21 cellular contexts compared by ENCODE assay signal in the genomic region with DNA sequence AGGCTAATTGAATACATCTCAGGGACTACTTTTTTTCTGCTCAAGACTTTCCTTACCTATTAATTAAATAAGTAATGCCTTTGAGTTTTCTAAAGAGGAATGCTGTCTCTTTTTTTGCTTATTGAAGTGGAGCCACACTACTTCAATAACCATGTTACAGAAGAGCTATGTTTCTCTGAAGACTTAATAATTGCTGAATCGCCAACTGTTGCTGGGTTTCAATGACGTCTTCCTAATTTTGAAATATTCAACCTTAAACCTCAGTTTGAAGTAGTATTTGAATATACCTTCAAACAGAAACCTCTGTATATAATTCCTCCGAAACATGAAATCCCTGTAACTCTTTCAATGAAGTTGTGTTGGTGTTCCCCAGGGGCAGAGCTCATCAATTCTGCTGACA. TPM values are rescaled to one million over a fixed set of nuclear protein-coding genes. Genes with fewer than 3 reads are reported as not detected.
DNase-seq lines count a peak whose midpoint lies in the region; ATAC-seq, FAIRE-seq and TF ChIP-seq lines count a peak whose summit lies in the region.
"Had no signal": no experiment of that assay in that cellular context is flagged by ENCODE, and none has a peak within 500 bp of the region (broad histone marks: within the 10 kb centered on the region; RNA-seq: fewer than 3 reads in every experiment).

No MANE protein-coding gene starts in this region.

- H3K18ac ChIP-seq in IMR-90 (ENCODE audit: low read depth, low read length), result no peak overlapping the region
- no peak overlapping the region for H3K18ac ChIP-seq in neuronal stem cell (ENCODE audit: low read length)

- TF ChIP-seq CTCF in A549 (IDR thresholded peaks at IDR 0.05) (no peak), IMR-90 (conservative IDR thresholded peaks at IDR 0.05; ENCODE audit: low read depth, low read length) (no peak)

- CTCF ChIA-PET in A549 (lab: Yijun Ruan, JAX), result no interaction called here
- CTCF ChIA-PET in IMR-90 (lab: Yijun Ruan, JAX), result no interaction called here

- H3K56ac ChIP-seq in IMR-90 (ENCODE audit: extremely low read depth, insufficient read depth, low read length), result no peak overlapping the region

- H3K4me1 ChIP-seq in A549, result no peaks in the 10 kb centered on the region
- no peaks in the 10 kb centered on the region for H3K4me1 ChIP-seq in IMR-90 (ENCODE audit: control insufficient read depth, insufficient read depth, low read length)
- peaks cover 0 to 9% of the 10 kb centered on the region in 2 donors for H3K4me1 ChIP-seq in neuronal stem cell (ENCODE audit: control insufficient read depth in 2 of 2, insufficient read depth in 1 of 2, low read depth in 1 of 2, low read length in 2 of 2)
- H3K4me1 ChIP-seq: BLaER1 treated with 17β-estradiol and CSF1 and Interleukin-3, amounts not matched to agents 10 nM and 100 nM; Caco-2 had no signal

- no peak overlapping the region for H3K4me2 ChIP-seq in A549
- H3K4me2 ChIP-seq in IMR-90 (ENCODE audit: low read depth, low read length), result no peak overlapping the region
- H3K4me2 ChIP-seq in neuronal stem cell (ENCODE audit: insufficient read depth, low read length, poor library complexity, severe bottlenecking), result no peak overlapping the region
- H3K4me2 ChIP-seq: BLaER1 treated with 17β-estradiol and CSF1 and Interleukin-3, amounts not matched to agents 10 nM and 100 nM had no signal

- no peak overlapping the region for H3K23ac ChIP-seq in IMR-90 (ENCODE audit: low read depth, low read length)
- H3K23ac ChIP-seq in neuronal stem cell (ENCODE audit: low read depth, low read length, poor library complexity), result no peak overlapping the region

- H4K8ac ChIP-seq in IMR-90 (ENCODE audit: low read depth in 2 of 2, low read length in 2 of 2), result no peak overlapping the region
- no peak overlapping the region for H4K8ac ChIP-seq in neuronal stem cell (ENCODE audit: low read depth, low read length)

- H2BK5ac ChIP-seq in IMR-90 (ENCODE audit: low read depth, low read length, poor library complexity, severe bottlenecking) (no peak overlapping the region), neuronal stem cell (ENCODE audit: low read length) (no peak overlapping the region)

- no peaks in the 10 kb centered on the region for H3K9me1 ChIP-seq in IMR-90 (ENCODE audit: insufficient read depth, low read length)

- H3K27me3 ChIP-seq in IMR-90 (ENCODE audit: control insufficient read depth, insufficient read depth, low read length) (no peaks in the 10 kb centered on the region), neuronal stem cell (ENCODE audit: control insufficient read depth in 3 of 3, insufficient read depth in 3 of 3, low read depth in 1 of 3, low read length in 3 of 3) (no peaks in the 10 kb centered on the region)
- H3K27me3 ChIP-seq: BLaER1 treated with 17β-estradiol and CSF1 and Interleukin-3, amounts not matched to agents 10 nM and 100 nM had no signal

- dilution Hi-C loops in IMR-90 (cut with HindIII; ENCODE audit: low sequenced_read_pairs, unreplicated experiment), result no loop called here

- H2AFZ ChIP-seq in IMR-90 (replicated peaks; ENCODE audit: low read length, poor library complexity), result no peak overlapping the region
- peak overlapping the region; percentile 18 for H2AFZ ChIP-seq in neuronal stem cell (ENCODE audit: low read length)

- H3K79me1 ChIP-seq in IMR-90 (ENCODE audit: low read depth in 1 of 2, low read length in 2 of 2) (no peaks in the 10 kb centered on the region), neuronal stem cell (ENCODE audit: low read depth, low read length) (no peaks in the 10 kb centered on the region)

- H2BK12ac ChIP-seq in neuronal stem cell (ENCODE audit: low read length), result no peak overlapping the region

- no peaks in the 10 kb centered on the region for H3K36me3 ChIP-seq in IMR-90 (ENCODE audit: control insufficient read depth, insufficient read depth, low read length)
- no peaks in the 10 kb centered on the region for H3K36me3 ChIP-seq in SK-N-MC (ENCODE audit: insufficient read depth, low read length)
- no peaks in the 10 kb centered on the region for H3K36me3 ChIP-seq in neuronal stem cell (replicated peaks in 1 of 2; ENCODE audit: control insufficient read depth in 2 of 2, insufficient read depth in 2 of 2, low read length in 2 of 2)
- H3K36me3 ChIP-seq: BLaER1 treated with 17β-estradiol and CSF1 and Interleukin-3, amounts not matched to agents 10 nM and 100 nM had no signal

- no peak overlapping the region for H2BK20ac ChIP-seq in IMR-90 (ENCODE audit: low read depth, low read length)

- no peak overlapping the region for H2BK15ac ChIP-seq in IMR-90 (ENCODE audit: low read depth, low read length)
- H2BK15ac ChIP-seq in neuronal stem cell (ENCODE audit: low read length), result no peak overlapping the region

- no peak overlapping the region for H4K91ac ChIP-seq in IMR-90 (ENCODE audit: insufficient read depth, low read depth, low read length)
- H4K91ac ChIP-seq in neuronal stem cell (ENCODE audit: low read depth, low read length, poor library complexity), result no peak overlapping the region

- no peaks in the 10 kb centered on the region for H3K9me3 ChIP-seq in A549
- no peaks in the 10 kb centered on the region for H3K9me3 ChIP-seq in IMR-90 (ENCODE audit: control insufficient read depth, insufficient read depth, low read length)
- no peaks in the 10 kb centered on the region for H3K9me3 ChIP-seq in SK-N-MC (ENCODE audit: low read depth, low read length)
- H3K9me3 ChIP-seq in neuronal stem cell (replicated peaks in 1 of 2; ENCODE audit: control insufficient read depth in 2 of 2, insufficient read depth in 1 of 2, low read depth in 1 of 2, low read length in 2 of 2), result no peaks in the 10 kb centered on the region
- H3K9me3 ChIP-seq: BLaER1 treated with 17β-estradiol and CSF1 and Interleukin-3, amounts not matched to agents 10 nM and 100 nM; Caco-2 had no signal

- in situ Hi-C loops in IMR-90 (cut with MboI; ENCODE audit: low sequenced_read_pairs), result no loop called here

- H4K5ac ChIP-seq in IMR-90 (ENCODE audit: low read depth, low read length), result no peak overlapping the region

- POLR2A ChIA-PET in A549 (lab: Yijun Ruan, JAX) (no interaction called here), IMR-90 (lab: Charles Lee; ENCODE audit: unreplicated experiment) (no interaction called here)

- intact Hi-C loops in IMR-90 (cut with micrococcal nuclease), result no loop called here

- H2AK5ac ChIP-seq in IMR-90 (ENCODE audit: low read depth, low read length) (no peak overlapping the region), neuronal stem cell (ENCODE audit: low read depth, low read length) (no peak overlapping the region)

- H3K4me3 ChIP-seq in A549, result no peak overlapping the region
- no peak overlapping the region for H3K4me3 ChIP-seq in IMR-90 (ENCODE audit: insufficient read depth, low read depth, low read length)
- H3K4me3 ChIP-seq in SK-N-MC, result 0 out of 2 replicates have a peak overlapping the region, but pooled peaks have one; percentile 7
- H3K4me3 ChIP-seq in neuronal stem cell (ENCODE audit: low read length in 2 of 2), result no peak overlapping the region
- H3K4me3 ChIP-seq: BLaER1 treated with 17β-estradiol and CSF1 and Interleukin-3, amounts not matched to agents 10 nM and 100 nM had no signal

- H3K27ac ChIP-seq in A549, result no peak overlapping the region
- no peak overlapping the region for H3K27ac ChIP-seq in IMR-90 (ENCODE audit: insufficient read depth, low read length)
- no peak overlapping the region for H3K27ac ChIP-seq in SK-N-MC
- no peak overlapping the region for H3K27ac ChIP-seq in neuronal stem cell (replicated peaks; ENCODE audit: low read length)
- H3K27ac ChIP-seq: BLaER1 treated with 17β-estradiol and CSF1 and Interleukin-3, amounts not matched to agents 10 nM and 100 nM; C4-2B had no signal

- no peak overlapping the region for H2AK9ac ChIP-seq in IMR-90 (replicated peaks; ENCODE audit: low read depth, low read length, poor library complexity)

- H3K14ac ChIP-seq in IMR-90 (replicated peaks; ENCODE audit: low read depth, low read length) (no peak overlapping the region), neuronal stem cell (ENCODE audit: low read length) (no peak overlapping the region)

- ATAC-seq in A549, result no peak
- ATAC-seq in IMR-90 (ENCODE audit: low read depth), result no peak
- no peak for ATAC-seq in GM19455 (IDR thresholded peaks at IDR 0.05; ENCODE audit: unreplicated experiment)
- ATAC-seq in HG03039 (IDR thresholded peaks at IDR 0.05; ENCODE audit: unreplicated experiment), result no peak
- ATAC-seq: CD8-positive, alpha-beta T cell had no signal

- FAIRE-seq in A549 (lab: Jason Lieb, UNC) (no peak), frontal cortex (lab: Jason Lieb, UNC) (no peak)
- FAIRE-seq: A204.1, D721Med, GM12891, GM18507 had no signal

- H3K9ac ChIP-seq in IMR-90 (ENCODE audit: low read depth, low read length) (no peak overlapping the region), SK-N-MC (ENCODE audit: insufficient read length) (no peak overlapping the region), neuronal stem cell (ENCODE audit: low read depth, low read length, poor library complexity) (no peak overlapping the region)
- H3K9ac ChIP-seq: BLaER1 treated with 17β-estradiol and CSF1 and Interleukin-3, amounts not matched to agents 10 nM and 100 nM had no signal

- 81% methylated on average over 3 of the region's 3 CpGs for WGBS in A549 (ENCODE audit: missing lambda C conversion rate)
- WGBS in IMR-90 (ENCODE audit: extremely low coverage in 2 of 2, insufficient read length in 1 of 2), 2 experiments, result no CpG with 5 or more reads among the region's 3 CpGs
- no CpG with 5 or more reads among the region's 3 CpGs for WGBS in neuronal stem cell (ENCODE audit: extremely low coverage in 2 of 2, insufficient read length in 2 of 2, insufficient replicate concordance in 1 of 2), 2 donors

- DNase-seq in A549 (ENCODE audit: low read depth in 1 of 2, low spot score in 1 of 2) (no peak), IMR-90 (no peak), SK-N-MC (ENCODE audit: low read depth, low spot score) (no peak), neuronal stem cell (ENCODE audit: low spot score) (no peak), frontal cortex (ENCODE audit: low spot score in 2 of 2) (no peak)
- DNase-seq: 8988T; AML-193; Caco-2; Calu3; CD4-positive, alpha-beta T cell; CD8-positive, alpha-beta T cell; DMS79 treated with DMSO at 0.1 percent for 48 hours; GF-D8 had no signal

- H4K20me1 ChIP-seq in IMR-90 (ENCODE audit: insufficient read depth, low read length), result no peaks in the 10 kb centered on the region
- H4K20me1 ChIP-seq: BLaER1 treated with 17β-estradiol and CSF1 and Interleukin-3, amounts not matched to agents 10 nM and 100 nM had no signal

- no TSS peak for BruUV-seq in IMR-90 (replicated peaks; lab: Mats Ljungman, UMichigan)

- H3K4ac ChIP-seq in IMR-90 (ENCODE audit: low read depth, low read length) (no peak overlapping the region), neuronal stem cell (ENCODE audit: low read length) (no peak overlapping the region)

- TF ChIP-seq EP300 in A549 (IDR thresholded peaks at IDR 0.05), result no peak

- TF ChIP-seq RAD21 in A549 (conservative IDR thresholded peaks at IDR 0.05 in 1 of 2, IDR thresholded peaks at IDR 0.05 in 1 of 2), result no peak
- no peak for TF ChIP-seq RAD21 in IMR-90 (IDR thresholded peaks at IDR 0.05; ENCODE audit: low read length)

- no peak for TF ChIP-seq POLR2A in A549 (IDR thresholded peaks at IDR 0.05; ENCODE audit: low read length)
- no peak for TF ChIP-seq POLR2A in IMR-90 (IDR thresholded peaks at IDR 0.05; ENCODE audit: low read depth, low read length)

- H2BK120ac ChIP-seq in IMR-90 (ENCODE audit: low read depth, low read length) (no peak overlapping the region), neuronal stem cell (ENCODE audit: low read depth, low read length) (no peak overlapping the region)

RNA-seq across cellular contexts. Expression of a gene that starts 21.0 kb away (rescaled TPM):
- 5.1 and 6.2 TPM in 2 replicates for polyA plus RNA-seq in A549 (2011; rRNA removed)
- 0.49 and 0.62 TPM in 2 replicates for polyA plus RNA-seq in A549 (2012; cell fraction: cytosol; rRNA removed)
- polyA plus RNA-seq in A549 (2012; cell fraction: nucleus; rRNA removed), result 0.64 and 0.93 TPM in 2 replicates
- 2.5 to 3.1 TPM (median 3.1 TPM) in 3 replicates for polyA plus RNA-seq in A549 (2017; fragmentation: RNase III; extraction: RNeasy Plus Mini Kit Qiagen cat#74134 plus additional on column Dnase treatment)
- polyA minus RNA-seq in A549 (2011; rRNA and poly(A)+ RNA removed), result 0.92 and 1.1 TPM in 2 replicates
- 5.9 and 10.0 TPM in 2 replicates for total RNA-seq in IMR-90 (2012; rRNA removed)
- 2.3 and 3.7 TPM in 2 replicates for polyA plus RNA-seq in IMR-90 (2012; rRNA removed)
- polyA plus RNA-seq in IMR-90 (2012; cell fraction: cytosol; rRNA removed), result 0.33 and 0.40 TPM in 2 replicates
- 0.71 and 8.8 TPM in 2 replicates for polyA plus RNA-seq in IMR-90 (2012; cell fraction: nucleus; rRNA removed; ENCODE audit: low replicate concordance)
- 18.7 TPM for polyA plus RNA-seq in neuronal stem cell (2013, experiment 1 of 2)
- polyA plus RNA-seq in neuronal stem cell (2013, experiment 2 of 2), result 18.4 TPM
- 26.9 TPM for total RNA-seq in frontal cortex
